24 cellular contexts compared by ENCODE assay signal in the genomic region with DNA sequence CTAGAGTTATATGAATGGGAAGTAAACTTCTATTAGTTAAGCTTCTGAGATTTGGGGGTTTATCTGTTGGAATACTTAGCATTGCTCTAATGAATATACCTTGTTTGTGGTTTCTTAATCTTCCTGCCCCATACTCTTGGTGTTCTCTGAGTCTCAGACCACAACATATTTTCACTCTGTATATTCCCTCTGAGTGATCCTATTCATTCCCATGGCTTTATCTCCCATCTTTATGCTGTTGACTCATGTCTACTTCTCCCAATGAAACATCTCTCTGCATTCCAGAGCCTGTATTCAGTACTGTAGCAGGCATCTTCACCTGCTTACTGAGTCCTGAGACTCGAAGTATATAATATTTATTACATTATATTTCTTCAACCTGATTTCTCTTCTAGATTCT.
"Had no signal": no experiment of that assay in that cellular context is flagged by ENCODE, and none has a peak within 500 bp of the region (broad histone marks: within the 10 kb centered on the region; RNA-seq: fewer than 3 reads in every experiment).

No MANE protein-coding gene starts in this region.

- H3K27me3 ChIP-seq: ascending aorta, cardiac muscle cell, left lung, thyroid gland had no signal

- H3K9me3 ChIP-seq: ascending aorta, left lung, thyroid gland had no signal

- H3K27ac ChIP-seq: ascending aorta, cardiac muscle cell, left lung, thyroid gland had no signal

- H3K4me3 ChIP-seq: ascending aorta, cardiac muscle cell, left lung, thyroid gland had no signal

- H3K36me3 ChIP-seq: ascending aorta, cardiac muscle cell, left lung, thyroid gland had no signal

- H3K4me1 ChIP-seq: ascending aorta, left lung, thyroid gland had no signal

- ATAC-seq: activated CD4-positive, CD25-positive, alpha-beta regulatory T cell treated with anti-CD3 and anti-CD28 coated beads, Interleukin-2, amount 50 U/mL, for 24 hours; activated T-cell treated with anti-CD3 and anti-CD28 coated beads, Interleukin-2, amount 50 U/mL, for 72 hours; left lung; T-cell had no signal

- FAIRE-seq: endothelial cell of umbilical vein, kidney had no signal

- DNase-seq: activated CD4-positive, alpha-beta T cell treated with anti-CD3 and anti-CD28 coated beads, Interleukin-2, amount 50 U/mL, for 1 hour; activated CD8-positive, alpha-beta memory T cell treated with anti-CD3 and anti-CD28 coated beads for 24 hours; activated CD8-positive, alpha-beta memory T cell treated with anti-CD3 and anti-CD28 coated beads, Interleukin-2, amount 50 U/mL, for 48 hours; activated effector memory CD4-positive, alpha-beta T cell treated with anti-CD3 and anti-CD28 coated beads, Interleukin-2, amount 50 U/mL, for 16 hours; activated naive CD4-positive, alpha-beta T cell treated with anti-CD3 and anti-CD28 coated beads, Interleukin-2, amount 50 U/mL, for 16 hours; activated T-cell treated with anti-CD3 and anti-CD28 coated beads, Interleukin-2, amount 50 U/mL, for 72 hours; dermis blood vessel endothelial cell; effector memory CD4-positive, alpha-beta T cell; foreskin fibroblast; hypothalamus; kidney; left lung; occipital lobe; posterior cingulate gyrus; stimulated activated CD4-positive, alpha-beta T cell treated with anti-CD3 and anti-CD28 coated beads, Interleukin-12 subunit alpha, Interleukin-12 subunit beta, amount 100 ng/mL, for 4 hours; stimulated activated CD4-positive, alpha-beta T cell treated with anti-CD3 and anti-CD28 coated beads, Interleukin-1b, Interleukin-23, amount 100 ng/mL, for 48 hours; stimulated activated naive CD4-positive, alpha-beta T cell treated with Interleukin-2 at 50 U/mL for 16 hours; T-cell; T-helper 9 cell; thyroid gland had no signal
